In genomic region chr20:49742948-49743347, GRCh38 we compare ENCODE assay signal across 1 cellular context.
TF ChIP-seq lines count a peak whose summit lies in the region.

No MANE protein-coding gene starts in this region.

TF ChIP-seq in HepG2, 621 proteins besides CTCF, POLR2A, EP300 and RAD21 (continued from another document and continues in another):
- TF ChIP-seq ZNF12 (CRISPR knock-in tag; IDR thresholded peaks at IDR 0.05) (no peak), RNF2 (conservative IDR thresholded peaks at IDR 0.05; ENCODE audit: low read depth) (no peak), BCL6 (CRISPR knock-in tag; IDR thresholded peaks at IDR 0.05) (peak; percentile 51), KLF11 (CRISPR knock-in tag; IDR thresholded peaks at IDR 0.05) (no peak), PPARG (CRISPR knock-in tag; conservative IDR thresholded peaks at IDR 0.05) (no peak), SAFB2 (CRISPR knock-in tag; IDR thresholded peaks at IDR 0.05; ENCODE audit: borderline replicate concordance, low read depth) (no peak), FOXK1 (CRISPR knock-in tag; IDR thresholded peaks at IDR 0.05; ENCODE audit: borderline replicate concordance, low read depth) (0 out of 2 replicates have a peak, but pooled peaks have one; percentile 2), ZNF614 (CRISPR knock-in tag; IDR thresholded peaks at IDR 0.05; ENCODE audit: borderline replicate concordance) (no peak), PAWR (CRISPR knock-in tag; IDR thresholded peaks at IDR 0.05; ENCODE audit: borderline replicate concordance) (no peak), TOPORS (CRISPR knock-in tag; IDR thresholded peaks at IDR 0.05) (no peak), SMAD3 (CRISPR knock-in tag; IDR thresholded peaks at IDR 0.05) (no peak), ZNF710 (CRISPR knock-in tag; IDR thresholded peaks at IDR 0.05; ENCODE audit: borderline replicate concordance) (no peak), ZNF407 (CRISPR knock-in tag; IDR thresholded peaks at IDR 0.05; ENCODE audit: not compliant biosample characterization) (no peak), TAF15 (IDR thresholded peaks at IDR 0.05; ENCODE audit: low read depth, low read length, poor library complexity, severe bottlenecking) (no peak), GPBP1L1 (CRISPR knock-in tag; IDR thresholded peaks at IDR 0.05) (no peak), NRL (CRISPR knock-in tag; IDR thresholded peaks at IDR 0.05; ENCODE audit: borderline replicate concordance) (no peak), KDM1A (CRISPR knock-in tag; IDR thresholded peaks at IDR 0.05) (peak; percentile 21; the same call in 1 of the 2 replicates), ZNF766 (CRISPR knock-in tag; IDR thresholded peaks at IDR 0.05; ENCODE audit: borderline replicate concordance) (no peak), ZNF34 (CRISPR knock-in tag; IDR thresholded peaks at IDR 0.05; ENCODE audit: borderline replicate concordance) (no peak), ZNF773 (CRISPR knock-in tag; IDR thresholded peaks at IDR 0.05; ENCODE audit: borderline replicate concordance) (no peak), ZNF460 (CRISPR knock-in tag; IDR thresholded peaks at IDR 0.05; ENCODE audit: borderline replicate concordance) (peak; percentile 65), ZNF678 (CRISPR knock-in tag; IDR thresholded peaks at IDR 0.05) (no peak), BCL3 (CRISPR knock-in tag; IDR thresholded peaks at IDR 0.05) (0 out of 2 replicates have a peak, but pooled peaks have one; percentile 23), RFXAP (CRISPR knock-in tag; IDR thresholded peaks at IDR 0.05; ENCODE audit: borderline replicate concordance) (no peak), PAX8 (CRISPR knock-in tag; IDR thresholded peaks at IDR 0.05; ENCODE audit: borderline replicate concordance) (no peak), ZFP1 (CRISPR knock-in tag; IDR thresholded peaks at IDR 0.05) (no peak)
- TF ChIP-seq, protein P1, sequence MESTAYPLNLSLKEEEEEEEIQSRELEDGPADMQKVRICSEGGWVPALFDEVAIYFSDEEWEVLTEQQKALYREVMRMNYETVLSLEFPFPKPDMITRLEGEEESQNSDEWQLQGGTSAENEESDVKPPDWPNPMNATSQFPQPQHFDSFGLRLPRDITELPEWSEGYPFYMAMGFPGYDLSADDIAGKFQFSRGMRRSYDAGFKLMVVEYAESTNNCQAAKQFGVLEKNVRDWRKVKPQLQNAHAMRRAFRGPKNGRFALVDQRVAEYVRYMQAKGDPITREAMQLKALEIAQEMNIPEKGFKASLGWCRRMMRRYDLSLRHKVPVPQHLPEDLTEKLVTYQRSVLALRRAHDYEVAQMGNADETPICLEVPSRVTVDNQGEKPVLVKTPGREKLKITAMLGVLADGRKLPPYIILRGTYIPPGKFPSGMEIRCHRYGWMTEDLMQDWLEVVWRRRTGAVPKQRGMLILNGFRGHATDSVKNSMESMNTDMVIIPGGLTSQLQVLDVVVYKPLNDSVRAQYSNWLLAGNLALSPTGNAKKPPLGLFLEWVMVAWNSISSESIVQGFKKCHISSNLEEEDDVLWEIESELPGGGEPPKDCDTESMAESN (CRISPR knock-in tag; conservative IDR thresholded peaks at IDR 0.05): no peak
- TF ChIP-seq, protein P2, sequence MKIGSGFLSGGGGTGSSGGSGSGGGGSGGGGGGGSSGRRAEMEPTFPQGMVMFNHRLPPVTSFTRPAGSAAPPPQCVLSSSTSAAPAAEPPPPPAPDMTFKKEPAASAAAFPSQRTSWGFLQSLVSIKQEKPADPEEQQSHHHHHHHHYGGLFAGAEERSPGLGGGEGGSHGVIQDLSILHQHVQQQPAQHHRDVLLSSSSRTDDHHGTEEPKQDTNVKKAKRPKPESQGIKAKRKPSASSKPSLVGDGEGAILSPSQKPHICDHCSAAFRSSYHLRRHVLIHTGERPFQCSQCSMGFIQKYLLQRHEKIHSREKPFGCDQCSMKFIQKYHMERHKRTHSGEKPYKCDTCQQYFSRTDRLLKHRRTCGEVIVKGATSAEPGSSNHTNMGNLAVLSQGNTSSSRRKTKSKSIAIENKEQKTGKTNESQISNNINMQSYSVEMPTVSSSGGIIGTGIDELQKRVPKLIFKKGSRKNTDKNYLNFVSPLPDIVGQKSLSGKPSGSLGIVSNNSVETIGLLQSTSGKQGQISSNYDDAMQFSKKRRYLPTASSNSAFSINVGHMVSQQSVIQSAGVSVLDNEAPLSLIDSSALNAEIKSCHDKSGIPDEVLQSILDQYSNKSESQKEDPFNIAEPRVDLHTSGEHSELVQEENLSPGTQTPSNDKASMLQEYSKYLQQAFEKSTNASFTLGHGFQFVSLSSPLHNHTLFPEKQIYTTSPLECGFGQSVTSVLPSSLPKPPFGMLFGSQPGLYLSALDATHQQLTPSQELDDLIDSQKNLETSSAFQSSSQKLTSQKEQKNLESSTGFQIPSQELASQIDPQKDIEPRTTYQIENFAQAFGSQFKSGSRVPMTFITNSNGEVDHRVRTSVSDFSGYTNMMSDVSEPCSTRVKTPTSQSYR (CRISPR knock-in tag; IDR thresholded peaks at IDR 0.05; ENCODE audit: borderline replicate concordance): no peak
- TF ChIP-seq, protein P3, sequence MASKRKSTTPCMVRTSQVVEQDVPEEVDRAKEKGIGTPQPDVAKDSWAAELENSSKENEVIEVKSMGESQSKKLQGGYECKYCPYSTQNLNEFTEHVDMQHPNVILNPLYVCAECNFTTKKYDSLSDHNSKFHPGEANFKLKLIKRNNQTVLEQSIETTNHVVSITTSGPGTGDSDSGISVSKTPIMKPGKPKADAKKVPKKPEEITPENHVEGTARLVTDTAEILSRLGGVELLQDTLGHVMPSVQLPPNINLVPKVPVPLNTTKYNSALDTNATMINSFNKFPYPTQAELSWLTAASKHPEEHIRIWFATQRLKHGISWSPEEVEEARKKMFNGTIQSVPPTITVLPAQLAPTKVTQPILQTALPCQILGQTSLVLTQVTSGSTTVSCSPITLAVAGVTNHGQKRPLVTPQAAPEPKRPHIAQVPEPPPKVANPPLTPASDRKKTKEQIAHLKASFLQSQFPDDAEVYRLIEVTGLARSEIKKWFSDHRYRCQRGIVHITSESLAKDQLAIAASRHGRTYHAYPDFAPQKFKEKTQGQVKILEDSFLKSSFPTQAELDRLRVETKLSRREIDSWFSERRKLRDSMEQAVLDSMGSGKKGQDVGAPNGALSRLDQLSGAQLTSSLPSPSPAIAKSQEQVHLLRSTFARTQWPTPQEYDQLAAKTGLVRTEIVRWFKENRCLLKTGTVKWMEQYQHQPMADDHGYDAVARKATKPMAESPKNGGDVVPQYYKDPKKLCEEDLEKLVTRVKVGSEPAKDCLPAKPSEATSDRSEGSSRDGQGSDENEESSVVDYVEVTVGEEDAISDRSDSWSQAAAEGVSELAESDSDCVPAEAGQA (IDR thresholded peaks at IDR 0.05; ENCODE audit: low read depth): no peak
- TF ChIP-seq, protein P3 (CRISPR knock-in tag; IDR thresholded peaks at IDR 0.05; ENCODE audit: borderline replicate concordance): no peak
